25 cellular contexts compared by ENCODE assay signal in the genomic region with DNA sequence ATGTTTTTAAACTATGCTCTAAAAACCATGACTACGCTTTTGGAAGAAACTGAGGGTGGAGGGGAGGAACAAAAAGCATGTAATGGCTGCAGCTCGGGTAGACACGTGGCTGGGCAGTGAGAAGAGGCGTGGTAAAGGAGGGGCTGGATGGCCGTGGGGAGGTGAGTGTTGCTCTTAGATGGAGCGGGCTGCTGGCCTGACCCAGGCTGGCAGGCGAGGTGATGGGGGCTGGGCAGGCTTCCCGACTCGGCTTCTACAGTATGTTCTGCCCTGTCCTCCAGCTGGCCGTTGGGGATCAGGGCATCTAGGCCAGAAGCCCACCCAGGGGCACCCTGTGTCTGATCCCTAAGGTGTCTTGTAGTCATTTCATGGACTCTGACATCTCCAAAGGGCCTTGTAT.
A peak's percentile ranks its signal among the peaks of the same experiment; 100 is the strongest.
DNase-seq lines count a peak whose midpoint lies in the region; ATAC-seq, FAIRE-seq and TF ChIP-seq lines count a peak whose summit lies in the region.
"Had no signal": no experiment of that assay in that cellular context is flagged by ENCODE, and none has a peak within 500 bp of the region (broad histone marks: within the 10 kb centered on the region; RNA-seq: fewer than 3 reads in every experiment).

No MANE protein-coding gene starts in this region.

- H3K4me1 ChIP-seq in HepG2 (ENCODE audit: insufficient read depth, low read length) (no peaks in the 10 kb centered on the region), right lobe of liver (no peaks in the 10 kb centered on the region), trophoblast cell (ENCODE audit: control insufficient read depth in 1 of 2, insufficient read depth in 2 of 2, low read length in 2 of 2) (no peaks in the 10 kb centered on the region), Caco-2 (no peaks in the 10 kb centered on the region)
- H3K4me1 ChIP-seq: A549, BE2C had no signal

- H3K36me3 Mint-ChIP-seq in Caco-2 (ENCODE audit: insufficient read depth, unreplicated experiment), result no peaks in the 10 kb centered on the region
- H3K36me3 Mint-ChIP-seq: CD14-positive monocyte had no signal

- no peak overlapping the region for H3K18ac ChIP-seq in trophoblast cell (ENCODE audit: low read length)

- no peaks in the 10 kb centered on the region for H3K4me1 Mint-ChIP-seq in stimulated activated naive CD8-positive, alpha-beta T cell treated with anti-CD3 and anti-CD28 coated beads, Interleukin-15, amount 100 ng/mL, for 72 hours
- no peaks in the 10 kb centered on the region for H3K4me1 Mint-ChIP-seq in Caco-2 (ENCODE audit: low read depth, unreplicated experiment)
- H3K4me1 Mint-ChIP-seq: H9 had no signal

- TF ChIP-seq POLR2A in HepG2 (IDR thresholded peaks at IDR 0.05; ENCODE audit: insufficient read depth in 1 of 2, low read depth in 2 of 2, low read length in 2 of 2), result no peak
- no peak for TF ChIP-seq POLR2A in right lobe of liver (IDR thresholded peaks at IDR 0.05)

- no peak overlapping the region for H2BK12ac ChIP-seq in trophoblast cell (ENCODE audit: low read length)

- H4K20me1 ChIP-seq in HepG2 (ENCODE audit: insufficient read depth, low read length), result no peaks in the 10 kb centered on the region
- H4K20me1 ChIP-seq: BLaER1 treated with 17β-estradiol and CSF1 and Interleukin-3, amounts not matched to agents 10 nM and 100 nM had no signal

- TF ChIP-seq EP300 in HepG2 (IDR thresholded peaks at IDR 0.05; ENCODE audit: low read depth in 2 of 2, low read length in 2 of 2) (no peak), HepG2 (CRISPR knock-in tag; IDR thresholded peaks at IDR 0.05; ENCODE audit: borderline replicate concordance) (no peak)

- no peaks in the 10 kb centered on the region for H3K27me3 Mint-ChIP-seq in stimulated activated naive CD8-positive, alpha-beta T cell treated with anti-CD3 and anti-CD28 coated beads, Interleukin-15, amount 100 ng/mL, for 72 hours
- no peaks in the 10 kb centered on the region for H3K27me3 Mint-ChIP-seq in Caco-2 (ENCODE audit: insufficient read depth, unreplicated experiment)
- H3K27me3 Mint-ChIP-seq: CD4-positive, alpha-beta T cell had no signal

- no peaks in the 10 kb centered on the region for H3K9me3 Mint-ChIP-seq in stimulated activated naive CD8-positive, alpha-beta T cell treated with anti-CD3 and anti-CD28 coated beads, Interleukin-15, amount 100 ng/mL, for 72 hours
- no peaks in the 10 kb centered on the region for H3K9me3 Mint-ChIP-seq in Caco-2 (ENCODE audit: unreplicated experiment)
- H3K9me3 Mint-ChIP-seq: CD4-positive, alpha-beta T cell; CD8-positive, alpha-beta memory T cell had no signal

- H4K12ac ChIP-seq in trophoblast cell (ENCODE audit: low read depth, low read length), result no peak overlapping the region

- TF ChIP-seq CTCF in HepG2 (CRISPR knock-in tag; IDR thresholded peaks at IDR 0.05) (no peak), right lobe of liver (IDR thresholded peaks at IDR 0.05) (no peak), Caco-2 (IDR thresholded peaks at IDR 0.05; ENCODE audit: insufficient read depth in 1 of 2, low read depth in 1 of 2, low read length in 1 of 2, severe bottlenecking in 1 of 2, unreplicated experiment in 1 of 2) (no peak)

- no peaks in the 10 kb centered on the region for H3K9me3 ChIP-seq in HepG2 (ENCODE audit: low read length)
- no peaks in the 10 kb centered on the region for H3K9me3 ChIP-seq in right lobe of liver
- H3K9me3 ChIP-seq in trophoblast cell (ENCODE audit: insufficient read depth, low read depth, low read length), result no peaks in the 10 kb centered on the region
- no peaks in the 10 kb centered on the region for H3K9me3 ChIP-seq in Caco-2
- H3K9me3 ChIP-seq: A549; BE2C; BLaER1 treated with 17β-estradiol and CSF1 and Interleukin-3, amounts not matched to agents 10 nM and 100 nM had no signal

- no peak overlapping the region for H3K4me3 Mint-ChIP-seq in stimulated activated naive CD8-positive, alpha-beta T cell treated with anti-CD3 and anti-CD28 coated beads, Interleukin-15, amount 100 ng/mL, for 72 hours
- no peak overlapping the region for H3K4me3 Mint-ChIP-seq in Caco-2 (ENCODE audit: unreplicated experiment)
- H3K4me3 Mint-ChIP-seq: CD14-positive monocyte; CD4-positive, alpha-beta T cell; CD8-positive, alpha-beta memory T cell; H9 had no signal

- no peak overlapping the region for H4K8ac ChIP-seq in trophoblast cell (ENCODE audit: low read depth, low read length)

- BruUV-seq in HepG2 (replicated peaks; lab: Mats Ljungman, UMichigan), result no TSS peak
- no TSS peak for BruUV-seq in Caco-2 (replicated peaks; lab: Mats Ljungman, UMichigan)

- no peak overlapping the region for H2AFZ ChIP-seq in HepG2 (ENCODE audit: low read length)
- no peak overlapping the region for H2AFZ ChIP-seq in trophoblast cell (ENCODE audit: insufficient read depth, low read length, poor library complexity)

- no peak for FAIRE-seq in HepG2 (lab: Jason Lieb, UNC)
- FAIRE-seq: A549, G401.6, GM12878, GM18507, H1 had no signal

- H3K79me1 ChIP-seq in trophoblast cell (ENCODE audit: low read length), result no peaks in the 10 kb centered on the region

- in situ Hi-C loops in HepG2 (cut with HindIII; ENCODE audit: extremely low pct_ligation_motif_present, low pct_unique_long_range_greater_than_20kb), result no loop called here

- ATAC-seq in HepG2 (peak; percentile 44; the same call in 2 of the 3 replicates), right lobe of liver (no peak)
- ATAC-seq in stimulated activated naive CD8-positive, alpha-beta T cell treated with anti-CD3 and anti-CD28 coated beads, Interleukin-15, amount 100 ng/mL, for 72 hours, result no peak
- ATAC-seq: A549, GM12878, HCT116 had no signal

- H3K79me2 ChIP-seq in HepG2 (ENCODE audit: insufficient read depth, low read length) (no peaks in the 10 kb centered on the region), trophoblast cell (ENCODE audit: control insufficient read depth, insufficient read depth, low read length, poor library complexity) (no peaks in the 10 kb centered on the region)

- WGBS in HepG2 (ENCODE audit: low lambda C conversion rate), result 29% methylated on average over 6 of the region's 10 CpGs
- 48% methylated on average over 6 of the region's 10 CpGs for WGBS in right lobe of liver (ENCODE audit: insufficient coverage, low coverage, low lambda C conversion rate, missing lambda C conversion rate)
- no CpG with 5 or more reads among the region's 10 CpGs for WGBS in trophoblast cell (ENCODE audit: extremely low coverage, insufficient coverage, insufficient read length)

- DNase-seq in HepG2 (ENCODE audit: low spot score), result no peak
- no peak for DNase-seq in right lobe of liver
- DNase-seq in H7, result peak; percentile 26
- DNase-seq in trophoblast cell, result peak; percentile 5 to 27
- DNase-seq in stimulated activated naive CD8-positive, alpha-beta T cell treated with anti-CD3 and anti-CD28 coated beads, Interleukin-15, amount 100 ng/mL, for 72 hours, result no peak
- no peak for DNase-seq in Caco-2
- no peak for DNase-seq in NCI-H1092 (lab: John Stamatoyannopoulos, UW)
- DNase-seq: 8988T; ACHN; AML-193; BE2C; Calu3; CD4-positive, alpha-beta T cell; CD8-positive, alpha-beta memory T cell; DMS153; DND-41; H9 had no signal

- TF ChIP-seq RAD21 in HepG2 (CRISPR knock-in tag; IDR thresholded peaks at IDR 0.05), result no peak

- H3K27ac Mint-ChIP-seq in stimulated activated naive CD8-positive, alpha-beta T cell treated with anti-CD3 and anti-CD28 coated beads, Interleukin-15, amount 100 ng/mL, for 72 hours, result no peak overlapping the region
- no peak overlapping the region for H3K27ac Mint-ChIP-seq in Caco-2 (ENCODE audit: unreplicated experiment)
- H3K27ac Mint-ChIP-seq: CD14-positive monocyte; CD4-positive, alpha-beta T cell; CD8-positive, alpha-beta memory T cell; H9 had no signal

- H3K23ac ChIP-seq in trophoblast cell (ENCODE audit: low read length), result no peak overlapping the region

- H3K4me3 ChIP-seq in HepG2 (replicated peaks in 1 of 3; ENCODE audit: insufficient read depth in 1 of 3, low read depth in 2 of 3, low read length in 3 of 3), result peak overlapping the region in 1 of 3 experiments; percentile 33; a peak in 1 of 6 replicates
- no peak overlapping the region for H3K4me3 ChIP-seq in right lobe of liver
- H3K4me3 ChIP-seq in H7 (ENCODE audit: insufficient read depth, low read depth, low read length), result no peak overlapping the region
- H3K4me3 ChIP-seq in trophoblast cell (ENCODE audit: low read depth, low read length), result no peak overlapping the region
- no peak overlapping the region for H3K4me3 ChIP-seq in Caco-2 (ENCODE audit: low read depth, low read length)
- H3K4me3 ChIP-seq: A549; BLaER1 treated with 17β-estradiol and CSF1 and Interleukin-3, amounts not matched to agents 10 nM and 100 nM; GM12878 had no signal

- H4K91ac ChIP-seq in trophoblast cell (ENCODE audit: low read depth, low read length), result no peak overlapping the region

- no peaks in the 10 kb centered on the region for H3K27me3 ChIP-seq in HepG2 (ENCODE audit: control insufficient read depth in 1 of 2, insufficient read depth in 2 of 2, low read length in 2 of 2)
- H3K27me3 ChIP-seq in right lobe of liver, result no peaks in the 10 kb centered on the region
- no peaks in the 10 kb centered on the region for H3K27me3 ChIP-seq in H7 (ENCODE audit: control insufficient read depth, insufficient read depth, low read length)
- H3K27me3 ChIP-seq in trophoblast cell (ENCODE audit: insufficient read depth, low read length), result no peaks in the 10 kb centered on the region
- no peaks in the 10 kb centered on the region for H3K27me3 ChIP-seq in Caco-2 (replicated peaks; ENCODE audit: control insufficient read depth, insufficient read depth, low read length)
- H3K27me3 ChIP-seq: BE2C; BLaER1 treated with 17β-estradiol and CSF1 and Interleukin-3, amounts not matched to agents 10 nM and 100 nM had no signal

- no peak overlapping the region for H2AK5ac ChIP-seq in trophoblast cell (ENCODE audit: low read length)

- H2BK5ac ChIP-seq in trophoblast cell (ENCODE audit: low read depth, low read length, poor library complexity), result no peak overlapping the region

- CTCF ChIA-PET in HepG2 (lab: Yijun Ruan, JAX; ENCODE audit: low intra/inter-chr PET ratio, low total read pairs), result no interaction called here
- CTCF ChIA-PET in Caco-2 (lab: Charles Lee), result no interaction called here

- peak overlapping the region; percentile 32; the same call in 1 of the 2 replicates for H3K4me2 ChIP-seq in HepG2 (ENCODE audit: low read depth, low read length)
- no peak overlapping the region for H3K4me2 ChIP-seq in trophoblast cell (ENCODE audit: low read length)
- H3K4me2 ChIP-seq: A549; BLaER1 treated with 17β-estradiol and CSF1 and Interleukin-3, amounts not matched to agents 10 nM and 100 nM had no signal

- POLR2A ChIA-PET in HepG2 (lab: Yijun Ruan, JAX), result no interaction called here
- POLR2A ChIA-PET in Caco-2 (lab: Charles Lee), result no interaction called here

- H3K4ac ChIP-seq in trophoblast cell (ENCODE audit: low read depth, low read length), result no peak overlapping the region

- H3K9ac ChIP-seq in HepG2 (ENCODE audit: insufficient read depth, low read depth, low read length) (no peak overlapping the region), trophoblast cell (ENCODE audit: low read length) (no peak overlapping the region)
- H3K9ac ChIP-seq: BLaER1 treated with 17β-estradiol and CSF1 and Interleukin-3, amounts not matched to agents 10 nM and 100 nM had no signal

- H2BK120ac ChIP-seq in trophoblast cell (ENCODE audit: insufficient read depth, low read length, poor library complexity), result no peak overlapping the region

- no peak overlapping the region for H3K27ac ChIP-seq in HepG2 (ENCODE audit: extremely low read length, insufficient read depth, low read length)
- H3K27ac ChIP-seq in right lobe of liver, result no peak overlapping the region
- H3K27ac ChIP-seq in trophoblast cell (ENCODE audit: low read depth, low read length), result no peak overlapping the region
- H3K27ac ChIP-seq: A549; BLaER1 treated with 17β-estradiol and CSF1 and Interleukin-3, amounts not matched to agents 10 nM and 100 nM had no signal

- H3K36me3 ChIP-seq in HepG2 (replicated peaks in 1 of 2; ENCODE audit: control insufficient read depth in 1 of 2, insufficient read depth in 2 of 2, low read length in 2 of 2), result no peaks in the 10 kb centered on the region
- H3K36me3 ChIP-seq in right lobe of liver, result no peaks in the 10 kb centered on the region
- no peaks in the 10 kb centered on the region for H3K36me3 ChIP-seq in H7 (replicated peaks; ENCODE audit: control insufficient read depth, insufficient read depth, low read length)
- no peaks in the 10 kb centered on the region for H3K36me3 ChIP-seq in trophoblast cell (ENCODE audit: control insufficient read depth in 1 of 2, insufficient read depth in 2 of 2, low read length in 2 of 2)
- H3K36me3 ChIP-seq in Caco-2 (ENCODE audit: control insufficient read depth, insufficient read depth, low read length), result no peaks in the 10 kb centered on the region
- H3K36me3 ChIP-seq: BE2C; BLaER1 treated with 17β-estradiol and CSF1 and Interleukin-3, amounts not matched to agents 10 nM and 100 nM had no signal

- H3K14ac ChIP-seq in trophoblast cell (ENCODE audit: low read length), result no peak overlapping the region

- intact Hi-C loops in HepG2 (cut with micrococcal nuclease; ENCODE audit: unreplicated experiment) (no loop called here), right lobe of liver (cut with DNase I) (no loop called here), Caco-2 (cut with micrococcal nuclease; ENCODE audit: unreplicated experiment) (no loop called here)

Comparison
In these comparisons a context has a peak if more than half of its experiments do, and no peak if none do; other contexts are left out.
1. DNase-seq: peak in H7 (single experiment) and trophoblast cell (2 of 2); none in HepG2 (single experiment), right lobe of liver (0 of 3), stimulated activated naive CD8-positive, alpha-beta T cell treated with anti-CD3 and anti-CD28 coated beads, Interleukin-15, amount 100 ng/mL, for 72 hours (0 of 2), Caco-2 (0 of 2) and NCI-H1092 (single experiment).